Comparison of ENCODE assay signal across 1 cellular context in the genomic region with DNA sequence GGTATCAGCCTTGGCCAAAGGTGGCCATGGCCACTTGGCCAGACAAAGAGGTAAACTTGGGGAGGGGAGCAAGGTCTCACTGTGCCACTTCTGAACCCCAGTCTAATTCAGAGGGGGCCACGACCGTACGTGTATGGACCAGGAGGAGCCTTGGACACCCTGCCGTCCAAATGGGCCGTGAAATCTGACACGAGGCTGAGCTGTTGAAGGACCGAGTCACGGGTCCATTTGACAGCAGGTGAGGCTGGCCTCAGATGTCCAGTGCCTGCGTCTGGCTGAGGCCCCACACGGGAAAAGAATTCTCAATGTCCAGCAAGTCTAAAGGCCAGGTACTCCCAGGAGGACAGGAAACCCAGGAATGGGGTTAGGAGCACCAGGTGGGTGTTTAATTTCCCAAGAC.
TF ChIP-seq lines count a peak whose summit lies in the region.

No MANE protein-coding gene starts in this region.

TF ChIP-seq in GM23338, 12 proteins besides CTCF, POLR2A, EP300 and RAD21 (continued from another document):
- TF ChIP-seq REST (IDR thresholded peaks at IDR 0.05; ENCODE audit: unreplicated experiment): no peak
- TF ChIP-seq ZNF331 (CRISPR knock-in tag; IDR thresholded peaks at IDR 0.05; ENCODE audit: low read depth): no peak
- TF ChIP-seq EZH2 (IDR thresholded peaks at IDR 0.05; ENCODE audit: low read depth, unreplicated experiment): no peak
- no peak for TF ChIP-seq POLR2AphosphoS5 (IDR thresholded peaks at IDR 0.05; ENCODE audit: low read depth)
- no peak for TF ChIP-seq CREB1 (CRISPR knock-in tag; IDR thresholded peaks at IDR 0.05; ENCODE audit: low read depth)
- TF ChIP-seq EZH2phosphoT487 (IDR thresholded peaks at IDR 0.05; ENCODE audit: unreplicated experiment): no peak
- no peak for TF ChIP-seq ZNF114 (CRISPR knock-in tag; IDR thresholded peaks at IDR 0.05)
- no peak for TF ChIP-seq STAT1 (IDR thresholded peaks at IDR 0.05; ENCODE audit: unreplicated experiment)
